Comparison of ENCODE assay signal across 1 cellular context in the genomic region with DNA sequence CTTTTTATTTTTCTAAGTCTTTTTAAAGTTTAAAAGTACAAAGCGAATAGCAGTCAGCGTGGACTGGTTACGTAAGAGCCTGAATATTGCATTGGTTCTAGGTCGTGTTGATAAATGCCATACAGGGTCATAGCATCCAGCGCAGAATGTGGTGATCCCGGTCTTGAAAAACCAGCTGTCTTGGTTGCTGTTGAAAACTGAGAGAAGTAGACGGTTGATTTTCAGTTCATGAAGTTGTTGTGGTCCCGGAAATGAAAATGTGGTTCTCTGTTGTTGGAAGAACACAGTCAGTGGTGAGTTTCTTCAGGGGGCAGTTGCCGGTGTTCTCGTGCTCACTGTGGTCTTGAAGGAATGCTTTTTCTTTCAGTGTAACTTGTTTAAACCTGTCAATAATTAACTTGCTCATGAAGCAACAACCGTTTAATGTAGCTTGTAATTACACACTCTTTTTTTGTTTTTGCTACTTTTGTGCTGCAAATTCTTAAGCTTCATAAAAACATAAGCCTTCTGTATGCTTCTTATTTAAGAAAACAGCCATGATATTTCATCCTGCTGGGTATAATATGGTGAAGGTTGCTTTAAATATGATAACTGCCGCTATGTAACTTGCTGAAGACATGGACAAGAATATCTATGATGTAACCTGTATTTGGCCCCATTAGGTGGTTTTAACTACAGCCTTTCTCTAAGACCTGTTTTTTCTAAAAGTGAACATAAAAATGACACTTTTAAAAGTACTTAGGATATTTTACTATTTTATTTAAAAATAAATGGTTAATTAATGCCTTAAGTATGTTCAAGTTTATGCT.
A peak's percentile ranks its signal among the peaks of the same experiment; 100 is the strongest.
TF ChIP-seq lines count a peak whose summit lies in the region.

No MANE protein-coding gene starts in this region.

TF ChIP-seq in HepG2, 621 proteins besides CTCF, POLR2A, EP300 and RAD21 (continued from another document and continues in another):
- TF ChIP-seq, protein P1, sequence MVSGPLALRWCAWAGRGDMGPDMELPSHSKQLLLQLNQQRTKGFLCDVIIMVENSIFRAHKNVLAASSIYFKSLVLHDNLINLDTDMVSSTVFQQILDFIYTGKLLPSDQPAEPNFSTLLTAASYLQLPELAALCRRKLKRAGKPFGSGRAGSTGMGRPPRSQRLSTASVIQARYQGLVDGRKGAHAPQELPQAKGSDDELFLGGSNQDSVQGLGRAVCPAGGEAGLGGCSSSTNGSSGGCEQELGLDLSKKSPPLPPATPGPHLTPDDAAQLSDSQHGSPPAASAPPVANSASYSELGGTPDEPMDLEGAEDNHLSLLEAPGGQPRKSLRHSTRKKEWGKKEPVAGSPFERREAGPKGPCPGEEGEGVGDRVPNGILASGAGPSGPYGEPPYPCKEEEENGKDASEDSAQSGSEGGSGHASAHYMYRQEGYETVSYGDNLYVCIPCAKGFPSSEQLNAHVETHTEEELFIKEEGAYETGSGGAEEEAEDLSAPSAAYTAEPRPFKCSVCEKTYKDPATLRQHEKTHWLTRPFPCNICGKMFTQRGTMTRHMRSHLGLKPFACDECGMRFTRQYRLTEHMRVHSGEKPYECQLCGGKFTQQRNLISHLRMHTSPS (CRISPR knock-in tag; IDR thresholded peaks at IDR 0.05; ENCODE audit: low read depth), result no peak
- peak; percentile 38; the same call in 1 of the 2 replicates for TF ChIP-seq SOX13 (IDR thresholded peaks at IDR 0.05)
- peak in 1 of 2 experiments; percentile 49; a peak in 2 of 4 replicates for TF ChIP-seq SOX13 (CRISPR knock-in tag; conservative IDR thresholded peaks at IDR 0.05 in 1 of 2, IDR thresholded peaks at IDR 0.05 in 1 of 2)
- TF ChIP-seq ZNF614 (CRISPR knock-in tag; IDR thresholded peaks at IDR 0.05; ENCODE audit: borderline replicate concordance), result peak; percentile 41; the same call in 1 of the 2 replicates
- TF ChIP-seq KLF16 (CRISPR knock-in tag; IDR thresholded peaks at IDR 0.05), result peak in 1 of 2 experiments; percentile 41; a peak in 2 of 4 replicates
- TF ChIP-seq RBM22 (optimal IDR thresholded peaks at IDR 0.05; ENCODE audit: low read length), result peak; percentile 68
- TF ChIP-seq GPN1 (CRISPR knock-in tag; IDR thresholded peaks at IDR 0.05; ENCODE audit: borderline replicate concordance), result no peak
- no peak for TF ChIP-seq ZNF7 (CRISPR knock-in tag; IDR thresholded peaks at IDR 0.05)
- TF ChIP-seq, protein P2, sequence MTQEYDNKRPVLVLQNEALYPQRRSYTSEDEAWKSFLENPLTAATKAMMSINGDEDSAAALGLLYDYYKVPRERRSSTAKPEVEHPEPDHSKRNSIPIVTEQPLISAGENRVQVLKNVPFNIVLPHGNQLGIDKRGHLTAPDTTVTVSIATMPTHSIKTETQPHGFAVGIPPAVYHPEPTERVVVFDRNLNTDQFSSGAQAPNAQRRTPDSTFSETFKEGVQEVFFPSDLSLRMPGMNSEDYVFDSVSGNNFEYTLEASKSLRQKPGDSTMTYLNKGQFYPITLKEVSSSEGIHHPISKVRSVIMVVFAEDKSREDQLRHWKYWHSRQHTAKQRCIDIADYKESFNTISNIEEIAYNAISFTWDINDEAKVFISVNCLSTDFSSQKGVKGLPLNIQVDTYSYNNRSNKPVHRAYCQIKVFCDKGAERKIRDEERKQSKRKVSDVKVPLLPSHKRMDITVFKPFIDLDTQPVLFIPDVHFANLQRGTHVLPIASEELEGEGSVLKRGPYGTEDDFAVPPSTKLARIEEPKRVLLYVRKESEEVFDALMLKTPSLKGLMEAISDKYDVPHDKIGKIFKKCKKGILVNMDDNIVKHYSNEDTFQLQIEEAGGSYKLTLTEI (CRISPR knock-in tag; conservative IDR thresholded peaks at IDR 0.05), result no peak
- peak; percentile 66 for TF ChIP-seq NCOA2 (CRISPR knock-in tag; IDR thresholded peaks at IDR 0.05)
- TF ChIP-seq, protein P3, sequence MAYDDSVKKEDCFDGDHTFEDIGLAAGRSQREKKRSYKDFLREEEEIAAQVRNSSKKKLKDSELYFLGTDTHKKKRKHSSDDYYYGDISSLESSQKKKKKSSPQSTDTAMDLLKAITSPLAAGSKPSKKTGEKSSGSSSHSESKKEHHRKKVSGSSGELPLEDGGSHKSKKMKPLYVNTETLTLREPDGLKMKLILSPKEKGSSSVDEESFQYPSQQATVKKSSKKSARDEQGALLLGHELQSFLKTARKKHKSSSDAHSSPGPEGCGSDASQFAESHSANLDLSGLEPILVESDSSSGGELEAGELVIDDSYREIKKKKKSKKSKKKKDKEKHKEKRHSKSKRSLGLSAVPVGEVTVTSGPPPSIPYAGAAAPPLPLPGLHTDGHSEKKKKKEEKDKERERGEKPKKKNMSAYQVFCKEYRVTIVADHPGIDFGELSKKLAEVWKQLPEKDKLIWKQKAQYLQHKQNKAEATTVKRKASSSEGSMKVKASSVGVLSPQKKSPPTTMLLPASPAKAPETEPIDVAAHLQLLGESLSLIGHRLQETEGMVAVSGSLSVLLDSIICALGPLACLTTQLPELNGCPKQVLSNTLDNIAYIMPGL (CRISPR knock-in tag; IDR thresholded peaks at IDR 0.05; ENCODE audit: borderline replicate concordance in 1 of 2, low read depth in 1 of 2), result peak; percentile 17 to 19; a peak in 1 of 4 replicates
- no peak for TF ChIP-seq ZFP41 (CRISPR knock-in tag; IDR thresholded peaks at IDR 0.05; ENCODE audit: borderline replicate concordance)
- no peak for TF ChIP-seq TARDBP (CRISPR knock-in tag; IDR thresholded peaks at IDR 0.05)
- no peak for TF ChIP-seq GATA4 (IDR thresholded peaks at IDR 0.05; ENCODE audit: borderline replicate concordance, low read depth)
- no peak for TF ChIP-seq CBX1 (IDR thresholded peaks at IDR 0.05; ENCODE audit: low read depth)
- TF ChIP-seq KAT8 (CRISPR knock-in tag; IDR thresholded peaks at IDR 0.05), result peak; percentile 62; the same call in 1 of the 2 replicates
- no peak for TF ChIP-seq ZNF724P (CRISPR knock-in tag; IDR thresholded peaks at IDR 0.05; ENCODE audit: borderline replicate concordance)
- TF ChIP-seq THRA (CRISPR knock-in tag; IDR thresholded peaks at IDR 0.05; ENCODE audit: borderline replicate concordance), result peak; percentile 86
- TF ChIP-seq, protein P4, sequence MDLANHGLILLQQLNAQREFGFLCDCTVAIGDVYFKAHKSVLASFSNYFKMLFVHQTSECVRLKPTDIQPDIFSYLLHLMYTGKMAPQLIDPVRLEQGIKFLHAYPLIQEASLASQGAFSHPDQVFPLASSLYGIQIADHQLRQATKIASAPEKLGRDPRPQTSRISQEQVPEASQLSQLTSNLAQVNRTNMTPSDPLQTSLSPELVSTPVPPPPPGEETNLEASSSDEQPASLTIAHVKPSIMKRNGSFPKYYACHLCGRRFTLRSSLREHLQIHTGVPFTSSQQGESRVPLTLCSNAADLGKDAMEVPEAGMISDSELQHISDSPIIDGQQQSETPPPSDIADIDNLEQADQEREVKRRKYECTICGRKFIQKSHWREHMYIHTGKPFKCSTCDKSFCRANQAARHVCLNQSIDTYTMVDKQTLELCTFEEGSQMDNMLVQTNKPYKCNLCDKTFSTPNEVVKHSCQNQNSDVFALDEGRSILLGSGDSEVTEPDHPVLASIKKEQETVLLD (CRISPR knock-in tag; IDR thresholded peaks at IDR 0.05; ENCODE audit: low read depth), result no peak
- TF ChIP-seq TBX2 (CRISPR knock-in tag; IDR thresholded peaks at IDR 0.05; ENCODE audit: borderline replicate concordance), result peak; percentile 34; the same call in 1 of the 2 replicates
- TF ChIP-seq ZNF280D (CRISPR knock-in tag; IDR thresholded peaks at IDR 0.05), result no peak
- peak; percentile 47 for TF ChIP-seq CREM (IDR thresholded peaks at IDR 0.05)
- no peak for TF ChIP-seq CREM (CRISPR knock-in tag; IDR thresholded peaks at IDR 0.05)
- TF ChIP-seq ZNF781 (CRISPR knock-in tag; IDR thresholded peaks at IDR 0.05; ENCODE audit: borderline replicate concordance, not compliant biosample characterization), result peak; percentile 72
- no peak for TF ChIP-seq ZZZ3 (CRISPR knock-in tag; IDR thresholded peaks at IDR 0.05; ENCODE audit: borderline replicate concordance)
- no peak for TF ChIP-seq TCF12 (IDR thresholded peaks at IDR 0.05)
- no peak for TF ChIP-seq TCF12 (CRISPR knock-in tag; IDR thresholded peaks at IDR 0.05)
- peak; percentile 48; the same call in 1 of the 2 replicates for TF ChIP-seq ZNF331 (CRISPR knock-in tag; IDR thresholded peaks at IDR 0.05)
- TF ChIP-seq NR2F2 (IDR thresholded peaks at IDR 0.05; ENCODE audit: borderline replicate concordance, low read depth), result 0 out of 2 replicates have a peak, but pooled peaks have one; percentile 47
- TF ChIP-seq MATR3 (CRISPR knock-in tag; IDR thresholded peaks at IDR 0.05), result no peak
- TF ChIP-seq KDM3A (CRISPR knock-in tag; IDR thresholded peaks at IDR 0.05; ENCODE audit: low read depth), result peak; percentile 81; the same call in 1 of the 2 replicates
- TF ChIP-seq ISL2 (CRISPR knock-in tag; IDR thresholded peaks at IDR 0.05), result peak; percentile 70
- TF ChIP-seq ZNF790 (CRISPR knock-in tag; IDR thresholded peaks at IDR 0.05; ENCODE audit: borderline replicate concordance), result no peak
- TF ChIP-seq RCOR2 (CRISPR knock-in tag; IDR thresholded peaks at IDR 0.05), result peak; percentile 44; the same call in 1 of the 2 replicates
- no peak for TF ChIP-seq NRL (CRISPR knock-in tag; IDR thresholded peaks at IDR 0.05; ENCODE audit: borderline replicate concordance)
- peak; percentile 63; the same call in 1 of the 2 replicates for TF ChIP-seq TSC22D2 (CRISPR knock-in tag; IDR thresholded peaks at IDR 0.05; ENCODE audit: borderline replicate concordance)
- no peak for TF ChIP-seq ZNF577 (CRISPR knock-in tag; IDR thresholded peaks at IDR 0.05; ENCODE audit: borderline replicate concordance, low read depth)
- TF ChIP-seq ZNF12 (CRISPR knock-in tag; IDR thresholded peaks at IDR 0.05), result 0 out of 2 replicates have a peak, but pooled peaks have one; percentile 11
- peak; percentile 57 for TF ChIP-seq RXRB (CRISPR knock-in tag; IDR thresholded peaks at IDR 0.05; ENCODE audit: borderline replicate concordance)
- TF ChIP-seq, protein P5, sequence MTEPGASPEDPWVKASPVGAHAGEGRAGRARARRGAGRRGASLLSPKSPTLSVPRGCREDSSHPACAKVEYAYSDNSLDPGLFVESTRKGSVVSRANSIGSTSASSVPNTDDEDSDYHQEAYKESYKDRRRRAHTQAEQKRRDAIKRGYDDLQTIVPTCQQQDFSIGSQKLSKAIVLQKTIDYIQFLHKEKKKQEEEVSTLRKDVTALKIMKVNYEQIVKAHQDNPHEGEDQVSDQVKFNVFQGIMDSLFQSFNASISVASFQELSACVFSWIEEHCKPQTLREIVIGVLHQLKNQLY (CRISPR knock-in tag; IDR thresholded peaks at IDR 0.05), result no peak
- no peak for TF ChIP-seq EEA1 (CRISPR knock-in tag; IDR thresholded peaks at IDR 0.05; ENCODE audit: borderline replicate concordance)
- TF ChIP-seq MTA1 (CRISPR knock-in tag; IDR thresholded peaks at IDR 0.05; ENCODE audit: borderline replicate concordance), result no peak
- TF ChIP-seq IRF2 (CRISPR knock-in tag; IDR thresholded peaks at IDR 0.05), result no peak
- TF ChIP-seq SIX1 (CRISPR knock-in tag; IDR thresholded peaks at IDR 0.05; ENCODE audit: borderline replicate concordance), result peak; percentile 65
- TF ChIP-seq CEBPB (IDR thresholded peaks at IDR 0.05; ENCODE audit: borderline replicate concordance, low read depth, low read length), result peak; percentile 96
- TF ChIP-seq FOXK1 (CRISPR knock-in tag; IDR thresholded peaks at IDR 0.05; ENCODE audit: borderline replicate concordance, low read depth), result peak; percentile 53; the same call in 1 of the 2 replicates
- no peak for TF ChIP-seq CHD2 (IDR thresholded peaks at IDR 0.05; ENCODE audit: low read depth, low read length)
